In genomic region chr1:24186993-24187790, GRCh38 we compare ENCODE assay signal across 1 cellular context.
TF ChIP-seq lines count a peak whose summit lies in the region.

Gene IFNLR1 (minus strand): TSS chr1:24187289. CDS start chr1:24187248, 41 bp downstream.

TF ChIP-seq in HepG2, 621 proteins besides CTCF, POLR2A, EP300 and RAD21 (continued from another document and continues in another):
- no peak for TF ChIP-seq FUBP1 (CRISPR knock-in tag; IDR thresholded peaks at IDR 0.05; ENCODE audit: borderline replicate concordance)
- peak; percentile 28; the same call in 1 of the 2 replicates for TF ChIP-seq ZNF879 (CRISPR knock-in tag; IDR thresholded peaks at IDR 0.05)
- peak; percentile 72; the same call in 1 of the 2 replicates for TF ChIP-seq ZNF343 (CRISPR knock-in tag; IDR thresholded peaks at IDR 0.05)
- no peak for TF ChIP-seq HNRNPH1 (optimal IDR thresholded peaks at IDR 0.05; ENCODE audit: low read depth, low read length)
- no peak for TF ChIP-seq ZFP36L2 (CRISPR knock-in tag; IDR thresholded peaks at IDR 0.05)
- peak; percentile 50; the same call in 1 of the 2 replicates for TF ChIP-seq ZNF547 (CRISPR knock-in tag; IDR thresholded peaks at IDR 0.05)
- TF ChIP-seq FOXC1 (CRISPR knock-in tag; IDR thresholded peaks at IDR 0.05; ENCODE audit: borderline replicate concordance) = no peak
- no peak for TF ChIP-seq ZNF768 (CRISPR knock-in tag; IDR thresholded peaks at IDR 0.05)
- TF ChIP-seq ZNF597 (CRISPR knock-in tag; IDR thresholded peaks at IDR 0.05) = no peak
- TF ChIP-seq IRX3 (CRISPR knock-in tag; IDR thresholded peaks at IDR 0.05; ENCODE audit: borderline replicate concordance, low read depth) = no peak
- peak; percentile 75 for TF ChIP-seq RARA (CRISPR knock-in tag; IDR thresholded peaks at IDR 0.05)
- no peak for TF ChIP-seq POGK (CRISPR knock-in tag; conservative IDR thresholded peaks at IDR 0.05)
- TF ChIP-seq BCL3 (CRISPR knock-in tag; IDR thresholded peaks at IDR 0.05) = peak; percentile 43; the same call in 1 of the 2 replicates
- no peak for TF ChIP-seq ZNF282 (IDR thresholded peaks at IDR 0.05; ENCODE audit: partially characterized antibody)
- no peak for TF ChIP-seq ZNF747 (CRISPR knock-in tag; IDR thresholded peaks at IDR 0.05; ENCODE audit: borderline replicate concordance)
- TF ChIP-seq ZNF207 (IDR thresholded peaks at IDR 0.05; ENCODE audit: borderline replicate concordance) = no peak
- TF ChIP-seq TCF12 (IDR thresholded peaks at IDR 0.05) = no peak
- no peak for TF ChIP-seq TCF12 (CRISPR knock-in tag; IDR thresholded peaks at IDR 0.05)
- TF ChIP-seq ATF7 (IDR thresholded peaks at IDR 0.05) = no peak
- TF ChIP-seq ATF7 (CRISPR knock-in tag; IDR thresholded peaks at IDR 0.05) = no peak
- TF ChIP-seq FOSL2 (CRISPR knock-in tag; IDR thresholded peaks at IDR 0.05) = peak; percentile 26; the same call in 1 of the 2 replicates
- TF ChIP-seq ZNF432 (CRISPR knock-in tag; IDR thresholded peaks at IDR 0.05; ENCODE audit: borderline replicate concordance) = no peak
- peak; percentile 63; the same call in 1 of the 2 replicates for TF ChIP-seq ARID4A (CRISPR knock-in tag; IDR thresholded peaks at IDR 0.05; ENCODE audit: borderline replicate concordance)
- peak; percentile 34 for TF ChIP-seq ZNF710 (CRISPR knock-in tag; IDR thresholded peaks at IDR 0.05; ENCODE audit: borderline replicate concordance)
- TF ChIP-seq RCOR2 (CRISPR knock-in tag; IDR thresholded peaks at IDR 0.05) = no peak
- no peak for TF ChIP-seq TRAFD1 (CRISPR knock-in tag; IDR thresholded peaks at IDR 0.05; ENCODE audit: borderline replicate concordance)
- no peak for TF ChIP-seq FOXA1 (IDR thresholded peaks at IDR 0.05)
- TF ChIP-seq FOXA1 (CRISPR knock-in tag; IDR thresholded peaks at IDR 0.05) = no peak
- TF ChIP-seq SOX5 (CRISPR knock-in tag; IDR thresholded peaks at IDR 0.05; ENCODE audit: borderline replicate concordance) = no peak
- no peak for TF ChIP-seq MXD3 (CRISPR knock-in tag; IDR thresholded peaks at IDR 0.05)
- TF ChIP-seq ZNF652 (CRISPR knock-in tag; IDR thresholded peaks at IDR 0.05; ENCODE audit: borderline replicate concordance, low read depth) = no peak
- 0 out of 2 replicates have a peak, but pooled peaks have one; percentile 10 for TF ChIP-seq FOXP4 (CRISPR knock-in tag; IDR thresholded peaks at IDR 0.05)
- no peak for TF ChIP-seq AFF4 (CRISPR knock-in tag; IDR thresholded peaks at IDR 0.05)
- TF ChIP-seq ETS1 (CRISPR knock-in tag; IDR thresholded peaks at IDR 0.05) = no peak
- TF ChIP-seq SNAI1 (CRISPR knock-in tag; IDR thresholded peaks at IDR 0.05; ENCODE audit: borderline replicate concordance) = no peak
